Comparison of ENCODE assay signal across 9 cellular contexts in genomic region chr6:12113190-12113578, GRCh38.
A peak's percentile ranks its signal among the peaks of the same experiment; 100 is the strongest.
DNase-seq lines count a peak whose midpoint lies in the region; ATAC-seq, FAIRE-seq and TF ChIP-seq lines count a peak whose summit lies in the region.
"Had no signal": no experiment of that assay in that cellular context is flagged by ENCODE, and none has a peak within 500 bp of the region (broad histone marks: within the 10 kb centered on the region; RNA-seq: fewer than 3 reads in every experiment).

No MANE protein-coding gene starts in this region.

- TF ChIP-seq POLR2A in body of pancreas (IDR thresholded peaks at IDR 0.05) = no peak

- intact Hi-C loops in body of pancreas (cut with DNase I) = no loop called here

- H3K36me3 ChIP-seq in body of pancreas (replicated peaks in 1 of 2; ENCODE audit: insufficient read depth in 1 of 2, low read depth in 2 of 2) = peaks cover 0 to 2% of the 10 kb centered on the region in 2 donors

- H3K4me3 ChIP-seq in body of pancreas = no peak overlapping the region
- H3K4me3 ChIP-seq: heart left ventricle had no signal

- TF ChIP-seq CTCF in body of pancreas (IDR thresholded peaks at IDR 0.05) = no peak

- FAIRE-seq in frontal cortex (lab: Jason Lieb, UNC) = no peak

- no peak overlapping the region for H3K27ac ChIP-seq in body of pancreas
- H3K27ac ChIP-seq: heart left ventricle had no signal

- no peaks in the 10 kb centered on the region for H3K27me3 ChIP-seq in body of pancreas
- H3K27me3 ChIP-seq: heart left ventricle had no signal

- no peaks in the 10 kb centered on the region for H3K9me3 ChIP-seq in body of pancreas

- DNase-seq in AG20443 (ENCODE audit: low spot score) = peak; percentile 52
- peak; percentile 23 to 32 for DNase-seq in activated CD4-positive, alpha-beta T cell treated with anti-CD3 and anti-CD28 coated beads, Interleukin-2, amount 50 U/mL, for 48 hours
- DNase-seq in iris pigment epithelial cell (ENCODE audit: low read depth) = peak; percentile 94
- no peak for DNase-seq in body of pancreas
- DNase-seq in frontal cortex (ENCODE audit: low spot score in 2 of 2) = no peak
- DNase-seq in NCI-H446 (lab: John Stamatoyannopoulos, UW) = no peak

- 94 to 97% methylated on average over 6 of the region's 6 CpGs for WGBS in body of pancreas, 2 donors

- peak; percentile 35 for ATAC-seq in GM21717 (IDR thresholded peaks at IDR 0.05; ENCODE audit: unreplicated experiment)
- ATAC-seq in HG02981 (IDR thresholded peaks at IDR 0.05; ENCODE audit: unreplicated experiment) = no peak
- no peak for ATAC-seq in body of pancreas

- H3K4me1 ChIP-seq in body of pancreas = no peaks in the 10 kb centered on the region

Comparison
In these comparisons a context has a peak if more than half of its experiments do, and no peak if none do; other contexts are left out.
1. DNase-seq: peak in AG20443 (single experiment), activated CD4-positive, alpha-beta T cell treated with anti-CD3 and anti-CD28 coated beads, Interleukin-2, amount 50 U/mL, for 48 hours (2 of 2) and iris pigment epithelial cell (single experiment); none in body of pancreas (0 of 4), frontal cortex (0 of 2) and NCI-H446 (0 of 2).